Comparison of ENCODE assay signal across 1 cellular context in the genomic region with DNA sequence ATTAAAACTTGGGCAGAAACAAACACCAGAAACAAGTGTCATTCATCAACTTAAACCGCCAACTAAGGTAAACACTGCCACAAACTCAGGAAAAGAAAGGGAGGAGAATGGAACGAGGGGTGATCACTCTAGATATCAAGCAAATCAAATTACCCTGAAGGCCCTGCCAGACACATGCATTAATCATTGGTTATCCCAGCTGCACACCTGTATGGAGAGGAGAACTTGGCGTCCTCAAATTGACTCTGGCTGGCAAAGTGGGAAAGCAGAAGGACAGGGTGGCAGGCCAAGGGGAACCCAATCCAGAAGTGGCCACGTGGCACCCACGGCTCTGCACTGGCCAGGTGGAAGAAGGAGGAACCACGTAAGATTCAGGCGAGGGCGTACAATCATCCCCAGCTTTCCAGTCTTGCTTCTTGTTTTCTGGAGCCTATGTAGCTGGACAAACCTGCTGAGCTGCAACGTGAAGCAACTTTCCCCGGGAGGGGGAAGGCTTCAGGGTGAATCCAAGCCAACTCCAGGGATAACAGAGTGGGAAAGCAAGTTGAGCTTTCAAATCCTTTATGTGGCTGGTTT.
TF ChIP-seq lines count a peak whose summit lies in the region.

No MANE protein-coding gene starts in this region.

TF ChIP-seq in K562, 482 proteins besides CTCF, POLR2A, EP300 and RAD21 (continued from another document and continues in another):
- TF ChIP-seq, protein P1, sequence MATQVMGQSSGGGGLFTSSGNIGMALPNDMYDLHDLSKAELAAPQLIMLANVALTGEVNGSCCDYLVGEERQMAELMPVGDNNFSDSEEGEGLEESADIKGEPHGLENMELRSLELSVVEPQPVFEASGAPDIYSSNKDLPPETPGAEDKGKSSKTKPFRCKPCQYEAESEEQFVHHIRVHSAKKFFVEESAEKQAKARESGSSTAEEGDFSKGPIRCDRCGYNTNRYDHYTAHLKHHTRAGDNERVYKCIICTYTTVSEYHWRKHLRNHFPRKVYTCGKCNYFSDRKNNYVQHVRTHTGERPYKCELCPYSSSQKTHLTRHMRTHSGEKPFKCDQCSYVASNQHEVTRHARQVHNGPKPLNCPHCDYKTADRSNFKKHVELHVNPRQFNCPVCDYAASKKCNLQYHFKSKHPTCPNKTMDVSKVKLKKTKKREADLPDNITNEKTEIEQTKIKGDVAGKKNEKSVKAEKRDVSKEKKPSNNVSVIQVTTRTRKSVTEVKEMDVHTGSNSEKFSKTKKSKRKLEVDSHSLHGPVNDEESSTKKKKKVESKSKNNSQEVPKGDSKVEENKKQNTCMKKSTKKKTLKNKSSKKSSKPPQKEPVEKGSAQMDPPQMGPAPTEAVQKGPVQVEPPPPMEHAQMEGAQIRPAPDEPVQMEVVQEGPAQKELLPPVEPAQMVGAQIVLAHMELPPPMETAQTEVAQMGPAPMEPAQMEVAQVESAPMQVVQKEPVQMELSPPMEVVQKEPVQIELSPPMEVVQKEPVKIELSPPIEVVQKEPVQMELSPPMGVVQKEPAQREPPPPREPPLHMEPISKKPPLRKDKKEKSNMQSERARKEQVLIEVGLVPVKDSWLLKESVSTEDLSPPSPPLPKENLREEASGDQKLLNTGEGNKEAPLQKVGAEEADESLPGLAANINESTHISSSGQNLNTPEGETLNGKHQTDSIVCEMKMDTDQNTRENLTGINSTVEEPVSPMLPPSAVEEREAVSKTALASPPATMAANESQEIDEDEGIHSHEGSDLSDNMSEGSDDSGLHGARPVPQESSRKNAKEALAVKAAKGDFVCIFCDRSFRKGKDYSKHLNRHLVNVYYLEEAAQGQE (CRISPR knock-in tag; IDR thresholded peaks at IDR 0.05; ENCODE audit: low read depth): no peak
- TF ChIP-seq, protein P2, sequence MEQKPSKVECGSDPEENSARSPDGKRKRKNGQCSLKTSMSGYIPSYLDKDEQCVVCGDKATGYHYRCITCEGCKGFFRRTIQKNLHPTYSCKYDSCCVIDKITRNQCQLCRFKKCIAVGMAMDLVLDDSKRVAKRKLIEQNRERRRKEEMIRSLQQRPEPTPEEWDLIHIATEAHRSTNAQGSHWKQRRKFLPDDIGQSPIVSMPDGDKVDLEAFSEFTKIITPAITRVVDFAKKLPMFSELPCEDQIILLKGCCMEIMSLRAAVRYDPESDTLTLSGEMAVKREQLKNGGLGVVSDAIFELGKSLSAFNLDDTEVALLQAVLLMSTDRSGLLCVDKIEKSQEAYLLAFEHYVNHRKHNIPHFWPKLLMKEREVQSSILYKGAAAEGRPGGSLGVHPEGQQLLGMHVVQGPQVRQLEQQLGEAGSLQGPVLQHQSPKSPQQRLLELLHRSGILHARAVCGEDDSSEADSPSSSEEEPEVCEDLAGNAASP (IDR thresholded peaks at IDR 0.05): no peak
- TF ChIP-seq ATF1 (CRISPR knock-in tag; IDR thresholded peaks at IDR 0.05) (no peak), ATF1 (tag; IDR thresholded peaks at IDR 0.05) (no peak; the same call in 1 of the 2 replicates), RBM22 (IDR thresholded peaks at IDR 0.05; ENCODE audit: low read depth, low read length, poor library complexity, severe bottlenecking) (no peak), ATF6 (CRISPR knock-in tag; IDR thresholded peaks at IDR 0.05) (peak; percentile 37; the same call in 1 of the 2 replicates), HDAC2 (IDR thresholded peaks at IDR 0.05) (no peak), ZKSCAN1 (IDR thresholded peaks at IDR 0.05; ENCODE audit: low read depth, low read length) (no peak), ZNF785 (CRISPR knock-in tag; IDR thresholded peaks at IDR 0.05) (no peak), PHF8 (IDR thresholded peaks at IDR 0.05; ENCODE audit: borderline replicate concordance, low read length) (peak; percentile 53; the same call in 1 of the 2 replicates), ZNF212 (CRISPR knock-in tag; IDR thresholded peaks at IDR 0.05) (no peak), POLR2B (IDR thresholded peaks at IDR 0.05; ENCODE audit: low read depth, partially characterized antibody) (no peak), SMARCC2 (IDR thresholded peaks at IDR 0.05; ENCODE audit: low read depth) (no peak), MCM2 (IDR thresholded peaks at IDR 0.05; ENCODE audit: low read depth) (no peak), NUFIP1 (IDR thresholded peaks at IDR 0.05; ENCODE audit: partially characterized antibody) (no peak), PRPF4 (IDR thresholded peaks at IDR 0.05; ENCODE audit: insufficient read depth, low read depth, low read length, poor library complexity, severe bottlenecking) (no peak), ZSCAN32 (CRISPR knock-in tag; IDR thresholded peaks at IDR 0.05) (peak; percentile 6; the same call in 1 of the 2 replicates), KDM2B (CRISPR knock-in tag; IDR thresholded peaks at IDR 0.05) (no peak), ZNF134 (CRISPR knock-in tag; conservative IDR thresholded peaks at IDR 0.05) (no peak), ZNF695 (CRISPR knock-in tag; IDR thresholded peaks at IDR 0.05) (no peak), ZC3H8 (IDR thresholded peaks at IDR 0.05) (no peak), SMC3 (conservative IDR thresholded peaks at IDR 0.05; ENCODE audit: insufficient read depth, low read depth, low read length) (no peak), NFIC (IDR thresholded peaks at IDR 0.05) (0 out of 2 replicates have a peak, but pooled peaks have one; percentile 25), ERF (CRISPR knock-in tag; IDR thresholded peaks at IDR 0.05) (peak; percentile 38; the same call in 1 of the 2 replicates), LCOR (CRISPR knock-in tag; IDR thresholded peaks at IDR 0.05) (no peak), ZNF780A (CRISPR knock-in tag; IDR thresholded peaks at IDR 0.05) (no peak), MTA3 (IDR thresholded peaks at IDR 0.05; ENCODE audit: borderline replicate concordance) (peak; percentile 15; the same call in 1 of the 2 replicates), HNRNPK (IDR thresholded peaks at IDR 0.05; ENCODE audit: low read depth, low read length, poor library complexity, severe bottlenecking) (no peak), MTF1 (CRISPR knock-in tag; IDR thresholded peaks at IDR 0.05; ENCODE audit: borderline replicate concordance) (no peak), ZNF696 (CRISPR knock-in tag; conservative IDR thresholded peaks at IDR 0.05) (no peak), ILF3 (IDR thresholded peaks at IDR 0.05; ENCODE audit: borderline replicate concordance) (no peak)
- TF ChIP-seq, protein P3, sequence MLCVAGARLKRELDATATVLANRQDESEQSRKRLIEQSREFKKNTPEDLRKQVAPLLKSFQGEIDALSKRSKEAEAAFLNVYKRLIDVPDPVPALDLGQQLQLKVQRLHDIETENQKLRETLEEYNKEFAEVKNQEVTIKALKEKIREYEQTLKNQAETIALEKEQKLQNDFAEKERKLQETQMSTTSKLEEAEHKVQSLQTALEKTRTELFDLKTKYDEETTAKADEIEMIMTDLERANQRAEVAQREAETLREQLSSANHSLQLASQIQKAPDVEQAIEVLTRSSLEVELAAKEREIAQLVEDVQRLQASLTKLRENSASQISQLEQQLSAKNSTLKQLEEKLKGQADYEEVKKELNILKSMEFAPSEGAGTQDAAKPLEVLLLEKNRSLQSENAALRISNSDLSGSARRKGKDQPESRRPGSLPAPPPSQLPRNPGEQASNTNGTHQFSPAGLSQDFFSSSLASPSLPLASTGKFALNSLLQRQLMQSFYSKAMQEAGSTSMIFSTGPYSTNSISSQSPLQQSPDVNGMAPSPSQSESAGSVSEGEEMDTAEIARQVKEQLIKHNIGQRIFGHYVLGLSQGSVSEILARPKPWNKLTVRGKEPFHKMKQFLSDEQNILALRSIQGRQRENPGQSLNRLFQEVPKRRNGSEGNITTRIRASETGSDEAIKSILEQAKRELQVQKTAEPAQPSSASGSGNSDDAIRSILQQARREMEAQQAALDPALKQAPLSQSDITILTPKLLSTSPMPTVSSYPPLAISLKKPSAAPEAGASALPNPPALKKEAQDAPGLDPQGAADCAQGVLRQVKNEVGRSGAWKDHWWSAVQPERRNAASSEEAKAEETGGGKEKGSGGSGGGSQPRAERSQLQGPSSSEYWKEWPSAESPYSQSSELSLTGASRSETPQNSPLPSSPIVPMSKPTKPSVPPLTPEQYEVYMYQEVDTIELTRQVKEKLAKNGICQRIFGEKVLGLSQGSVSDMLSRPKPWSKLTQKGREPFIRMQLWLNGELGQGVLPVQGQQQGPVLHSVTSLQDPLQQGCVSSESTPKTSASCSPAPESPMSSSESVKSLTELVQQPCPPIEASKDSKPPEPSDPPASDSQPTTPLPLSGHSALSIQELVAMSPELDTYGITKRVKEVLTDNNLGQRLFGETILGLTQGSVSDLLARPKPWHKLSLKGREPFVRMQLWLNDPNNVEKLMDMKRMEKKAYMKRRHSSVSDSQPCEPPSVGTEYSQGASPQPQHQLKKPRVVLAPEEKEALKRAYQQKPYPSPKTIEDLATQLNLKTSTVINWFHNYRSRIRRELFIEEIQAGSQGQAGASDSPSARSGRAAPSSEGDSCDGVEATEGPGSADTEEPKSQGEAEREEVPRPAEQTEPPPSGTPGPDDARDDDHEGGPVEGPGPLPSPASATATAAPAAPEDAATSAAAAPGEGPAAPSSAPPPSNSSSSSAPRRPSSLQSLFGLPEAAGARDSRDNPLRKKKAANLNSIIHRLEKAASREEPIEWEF (CRISPR knock-in tag; IDR thresholded peaks at IDR 0.05): no peak; the same call in 1 of the 2 replicates
- TF ChIP-seq, protein P4, sequence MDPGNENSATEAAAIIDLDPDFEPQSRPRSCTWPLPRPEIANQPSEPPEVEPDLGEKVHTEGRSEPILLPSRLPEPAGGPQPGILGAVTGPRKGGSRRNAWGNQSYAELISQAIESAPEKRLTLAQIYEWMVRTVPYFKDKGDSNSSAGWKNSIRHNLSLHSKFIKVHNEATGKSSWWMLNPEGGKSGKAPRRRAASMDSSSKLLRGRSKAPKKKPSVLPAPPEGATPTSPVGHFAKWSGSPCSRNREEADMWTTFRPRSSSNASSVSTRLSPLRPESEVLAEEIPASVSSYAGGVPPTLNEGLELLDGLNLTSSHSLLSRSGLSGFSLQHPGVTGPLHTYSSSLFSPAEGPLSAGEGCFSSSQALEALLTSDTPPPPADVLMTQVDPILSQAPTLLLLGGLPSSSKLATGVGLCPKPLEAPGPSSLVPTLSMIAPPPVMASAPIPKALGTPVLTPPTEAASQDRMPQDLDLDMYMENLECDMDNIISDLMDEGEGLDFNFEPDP (CRISPR knock-in tag; IDR thresholded peaks at IDR 0.05): no peak
- TF ChIP-seq, protein P5, sequence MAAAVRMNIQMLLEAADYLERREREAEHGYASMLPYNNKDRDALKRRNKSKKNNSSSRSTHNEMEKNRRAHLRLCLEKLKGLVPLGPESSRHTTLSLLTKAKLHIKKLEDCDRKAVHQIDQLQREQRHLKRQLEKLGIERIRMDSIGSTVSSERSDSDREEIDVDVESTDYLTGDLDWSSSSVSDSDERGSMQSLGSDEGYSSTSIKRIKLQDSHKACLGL (CRISPR knock-in tag; IDR thresholded peaks at IDR 0.05; ENCODE audit: borderline replicate concordance, poor library complexity, severe bottlenecking): peak; percentile 47
- TF ChIP-seq, protein P6, sequence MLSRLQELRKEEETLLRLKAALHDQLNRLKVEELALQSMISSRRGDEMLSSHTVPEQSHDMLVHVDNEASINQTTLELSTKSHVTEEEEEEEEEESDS (CRISPR knock-in tag; IDR thresholded peaks at IDR 0.05): no peak
- TF ChIP-seq, protein P7, sequence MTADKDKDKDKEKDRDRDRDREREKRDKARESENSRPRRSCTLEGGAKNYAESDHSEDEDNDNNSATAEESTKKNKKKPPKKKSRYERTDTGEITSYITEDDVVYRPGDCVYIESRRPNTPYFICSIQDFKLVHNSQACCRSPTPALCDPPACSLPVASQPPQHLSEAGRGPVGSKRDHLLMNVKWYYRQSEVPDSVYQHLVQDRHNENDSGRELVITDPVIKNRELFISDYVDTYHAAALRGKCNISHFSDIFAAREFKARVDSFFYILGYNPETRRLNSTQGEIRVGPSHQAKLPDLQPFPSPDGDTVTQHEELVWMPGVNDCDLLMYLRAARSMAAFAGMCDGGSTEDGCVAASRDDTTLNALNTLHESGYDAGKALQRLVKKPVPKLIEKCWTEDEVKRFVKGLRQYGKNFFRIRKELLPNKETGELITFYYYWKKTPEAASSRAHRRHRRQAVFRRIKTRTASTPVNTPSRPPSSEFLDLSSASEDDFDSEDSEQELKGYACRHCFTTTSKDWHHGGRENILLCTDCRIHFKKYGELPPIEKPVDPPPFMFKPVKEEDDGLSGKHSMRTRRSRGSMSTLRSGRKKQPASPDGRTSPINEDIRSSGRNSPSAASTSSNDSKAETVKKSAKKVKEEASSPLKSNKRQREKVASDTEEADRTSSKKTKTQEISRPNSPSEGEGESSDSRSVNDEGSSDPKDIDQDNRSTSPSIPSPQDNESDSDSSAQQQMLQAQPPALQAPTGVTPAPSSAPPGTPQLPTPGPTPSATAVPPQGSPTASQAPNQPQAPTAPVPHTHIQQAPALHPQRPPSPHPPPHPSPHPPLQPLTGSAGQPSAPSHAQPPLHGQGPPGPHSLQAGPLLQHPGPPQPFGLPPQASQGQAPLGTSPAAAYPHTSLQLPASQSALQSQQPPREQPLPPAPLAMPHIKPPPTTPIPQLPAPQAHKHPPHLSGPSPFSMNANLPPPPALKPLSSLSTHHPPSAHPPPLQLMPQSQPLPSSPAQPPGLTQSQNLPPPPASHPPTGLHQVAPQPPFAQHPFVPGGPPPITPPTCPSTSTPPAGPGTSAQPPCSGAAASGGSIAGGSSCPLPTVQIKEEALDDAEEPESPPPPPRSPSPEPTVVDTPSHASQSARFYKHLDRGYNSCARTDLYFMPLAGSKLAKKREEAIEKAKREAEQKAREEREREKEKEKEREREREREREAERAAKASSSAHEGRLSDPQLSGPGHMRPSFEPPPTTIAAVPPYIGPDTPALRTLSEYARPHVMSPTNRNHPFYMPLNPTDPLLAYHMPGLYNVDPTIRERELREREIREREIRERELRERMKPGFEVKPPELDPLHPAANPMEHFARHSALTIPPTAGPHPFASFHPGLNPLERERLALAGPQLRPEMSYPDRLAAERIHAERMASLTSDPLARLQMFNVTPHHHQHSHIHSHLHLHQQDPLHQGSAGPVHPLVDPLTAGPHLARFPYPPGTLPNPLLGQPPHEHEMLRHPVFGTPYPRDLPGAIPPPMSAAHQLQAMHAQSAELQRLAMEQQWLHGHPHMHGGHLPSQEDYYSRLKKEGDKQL (CRISPR knock-in tag; IDR thresholded peaks at IDR 0.05; ENCODE audit: borderline replicate concordance): no peak
